ENCODE assay signal across 8 cellular contexts in the genomic region with DNA sequence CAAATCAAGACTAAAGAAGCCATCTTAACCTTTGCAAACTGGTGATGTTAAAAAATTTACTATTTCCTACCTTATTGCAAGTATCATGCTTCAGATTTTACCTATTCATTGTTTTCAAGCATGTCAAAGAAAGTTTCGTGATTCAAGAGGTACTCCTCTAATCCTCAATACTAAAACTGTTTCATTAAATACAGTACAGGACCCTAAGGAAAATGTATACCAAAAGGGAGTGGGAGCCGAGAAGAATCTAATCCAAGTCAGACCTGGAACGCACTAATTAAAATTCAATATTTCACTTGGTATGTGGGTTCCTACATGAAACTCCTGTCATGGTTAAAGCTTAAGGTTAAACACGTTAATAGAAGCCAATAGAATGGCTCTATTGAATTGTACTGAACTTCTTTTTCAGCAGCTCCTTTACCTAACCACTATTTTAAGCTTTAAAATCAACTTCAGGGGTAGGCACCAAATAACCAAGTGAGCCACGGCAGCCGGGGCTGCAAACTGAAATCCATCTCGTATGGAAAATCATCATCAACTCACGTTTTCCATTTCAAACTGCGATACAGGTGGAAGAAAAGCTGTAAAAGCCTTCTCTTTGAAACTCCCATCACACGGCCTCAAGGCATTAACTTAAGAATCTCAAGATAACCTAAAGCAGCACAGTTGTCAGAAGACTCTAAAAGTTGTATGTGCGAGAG.
DNase-seq lines count a peak whose midpoint lies in the region; ATAC-seq, FAIRE-seq and TF ChIP-seq lines count a peak whose summit lies in the region.

No MANE protein-coding gene starts in this region.

- peak overlapping the region; percentile 87 for H3K9ac ChIP-seq in keratinocyte (ENCODE audit: control insufficient read depth, extremely low read depth, insufficient read depth, low read length)

- dilution Hi-C loops in keratinocyte (cut with MboI; ENCODE audit: extremely low pct_ligation_motif_present, low sequenced_read_pairs): no loop called here

- peak overlapping the region; percentile 98 for H3K27ac Mint-ChIP-seq in activated naive CD8-positive, alpha-beta T cell treated with anti-CD3 and anti-CD28 coated beads, Interleukin-2, amount 50 U/mL, for 24 hours
- H3K27ac Mint-ChIP-seq in stimulated activated effector memory CD8-positive, alpha-beta T cell treated with anti-CD3 and anti-CD28 coated beads, Interleukin-12 subunit alpha, Interleukin-12 subunit beta, amount 100 ng/mL, for 72 hours: peak overlapping the region; percentile 97

- peaks cover 4% of the 10 kb centered on the region for H3K9me3 Mint-ChIP-seq in activated naive CD8-positive, alpha-beta T cell treated with anti-CD3 and anti-CD28 coated beads, Interleukin-2, amount 50 U/mL, for 24 hours
- H3K9me3 Mint-ChIP-seq in stimulated activated effector memory CD8-positive, alpha-beta T cell treated with anti-CD3 and anti-CD28 coated beads, Interleukin-12 subunit alpha, Interleukin-12 subunit beta, amount 100 ng/mL, for 72 hours: no peaks in the 10 kb centered on the region

- peaks cover 4% of the 10 kb centered on the region for H3K79me2 ChIP-seq in keratinocyte (ENCODE audit: control insufficient read depth, insufficient read depth, low read length)

- H3K27me3 ChIP-seq in keratinocyte (ENCODE audit: control insufficient read depth, extremely low read depth, insufficient read depth, low read length): no peaks in the 10 kb centered on the region

- peak overlapping the region; percentile 91 for H3K4me3 Mint-ChIP-seq in activated naive CD8-positive, alpha-beta T cell treated with anti-CD3 and anti-CD28 coated beads, Interleukin-2, amount 50 U/mL, for 24 hours
- H3K4me3 Mint-ChIP-seq in stimulated activated effector memory CD8-positive, alpha-beta T cell treated with anti-CD3 and anti-CD28 coated beads, Interleukin-12 subunit alpha, Interleukin-12 subunit beta, amount 100 ng/mL, for 72 hours: peak overlapping the region; percentile 79

- H3K9me3 ChIP-seq in keratinocyte (ENCODE audit: control insufficient read depth, low read depth, low read length): no peaks in the 10 kb centered on the region

- peak; percentile 17 for FAIRE-seq in keratinocyte (lab: Jason Lieb, UNC)

- H3K9me1 ChIP-seq in keratinocyte (ENCODE audit: control insufficient read depth, extremely low read depth, insufficient read depth, low read length): no peaks in the 10 kb centered on the region

- H2AFZ ChIP-seq in keratinocyte (ENCODE audit: control insufficient read depth, low read length): peak overlapping the region; percentile 87

- H3K4me3 ChIP-seq in GM08714 (ENCODE audit: low read length) (peak overlapping the region; percentile 98), keratinocyte (ENCODE audit: control insufficient read depth in 2 of 3, extremely low read depth in 1 of 3, insufficient read depth in 2 of 3, low read depth in 1 of 3, low read length in 3 of 3) (peak overlapping the region; percentile 81 to 89 (median 88))

- H3K4me1 Mint-ChIP-seq in activated naive CD8-positive, alpha-beta T cell treated with anti-CD3 and anti-CD28 coated beads, Interleukin-2, amount 50 U/mL, for 24 hours: peaks cover 67% of the 10 kb centered on the region
- H3K4me1 Mint-ChIP-seq in stimulated activated effector memory CD8-positive, alpha-beta T cell treated with anti-CD3 and anti-CD28 coated beads, Interleukin-12 subunit alpha, Interleukin-12 subunit beta, amount 100 ng/mL, for 72 hours: peaks cover 44% of the 10 kb centered on the region

- H3K27me3 Mint-ChIP-seq in activated naive CD8-positive, alpha-beta T cell treated with anti-CD3 and anti-CD28 coated beads, Interleukin-2, amount 50 U/mL, for 24 hours: peaks cover 1% of the 10 kb centered on the region

- ATAC-seq in activated naive CD8-positive, alpha-beta T cell treated with anti-CD3 and anti-CD28 coated beads, Interleukin-2, amount 50 U/mL, for 24 hours: peak; percentile 2
- no peak for ATAC-seq in stimulated activated effector memory CD8-positive, alpha-beta T cell treated with anti-CD3 and anti-CD28 coated beads, Interleukin-12 subunit alpha, Interleukin-12 subunit beta, amount 100 ng/mL, for 72 hours
- ATAC-seq in GM18517 (IDR thresholded peaks at IDR 0.05; ENCODE audit: unreplicated experiment) (no peak), HG03045 (IDR thresholded peaks at IDR 0.05; ENCODE audit: unreplicated experiment) (no peak)

- H3K4me2 ChIP-seq in keratinocyte (ENCODE audit: control insufficient read depth, extremely low read depth, insufficient read depth, low read depth, low read length): peak overlapping the region; percentile 96

- DNase-seq in NCI-H345 (lab: John Stamatoyannopoulos, UW): peak; percentile 27
- no peak for DNase-seq in activated naive CD8-positive, alpha-beta T cell treated with anti-CD3 and anti-CD28 coated beads, Interleukin-2, amount 50 U/mL, for 24 hours
- DNase-seq in keratinocyte (ENCODE audit: low read depth, low spot score): no peak
- DNase-seq in stimulated activated effector memory CD8-positive, alpha-beta T cell treated with anti-CD3 and anti-CD28 coated beads, Interleukin-12 subunit alpha, Interleukin-12 subunit beta, amount 100 ng/mL, for 72 hours (ENCODE audit: low spot score in 2 of 2): no peak
- DNase-seq in anterior cingulate cortex (lab: John Stamatoyannopoulos, UW): no peak

- H3K27ac ChIP-seq in keratinocyte (ENCODE audit: control insufficient read depth, insufficient read depth, low read length): peak overlapping the region; percentile 79

- H3K4me1 ChIP-seq in keratinocyte (ENCODE audit: control insufficient read depth, extremely low read depth, insufficient read depth, low read length): peaks cover 6% of the 10 kb centered on the region

- no peaks in the 10 kb centered on the region for H4K20me1 ChIP-seq in keratinocyte (ENCODE audit: control insufficient read depth, extremely low read depth, insufficient read depth, low read length)

- H3K36me3 ChIP-seq in keratinocyte (ENCODE audit: control insufficient read depth in 2 of 2, extremely low read depth in 1 of 2, insufficient read depth in 2 of 2, low read length in 2 of 2): no peaks in the 10 kb centered on the region

- H3K36me3 Mint-ChIP-seq in activated naive CD8-positive, alpha-beta T cell treated with anti-CD3 and anti-CD28 coated beads, Interleukin-2, amount 50 U/mL, for 24 hours (ENCODE audit: low read depth): peaks cover 33% of the 10 kb centered on the region
- H3K36me3 Mint-ChIP-seq in stimulated activated effector memory CD8-positive, alpha-beta T cell treated with anti-CD3 and anti-CD28 coated beads, Interleukin-12 subunit alpha, Interleukin-12 subunit beta, amount 100 ng/mL, for 72 hours: peaks cover 70% of the 10 kb centered on the region

- TF ChIP-seq CTCF in keratinocyte (optimal IDR thresholded peaks at IDR 0.05 in 1 of 3, IDR thresholded peaks at IDR 0.05 in 1 of 3, conservative IDR thresholded peaks at IDR 0.05 in 1 of 3; ENCODE audit: extremely low read depth in 1 of 3, insufficient read depth in 2 of 3, low read length in 3 of 3): no peak
